In genomic region chr14:38248629-38249028, GRCh38 we compare ENCODE assay signal across 2 cellular contexts.
TF ChIP-seq lines count a peak whose summit lies in the region.

No MANE protein-coding gene starts in this region.

TF ChIP-seq in GM23338, 12 proteins besides CTCF, POLR2A, EP300 and RAD21 (continued from another document):
- TF ChIP-seq, protein P1, sequence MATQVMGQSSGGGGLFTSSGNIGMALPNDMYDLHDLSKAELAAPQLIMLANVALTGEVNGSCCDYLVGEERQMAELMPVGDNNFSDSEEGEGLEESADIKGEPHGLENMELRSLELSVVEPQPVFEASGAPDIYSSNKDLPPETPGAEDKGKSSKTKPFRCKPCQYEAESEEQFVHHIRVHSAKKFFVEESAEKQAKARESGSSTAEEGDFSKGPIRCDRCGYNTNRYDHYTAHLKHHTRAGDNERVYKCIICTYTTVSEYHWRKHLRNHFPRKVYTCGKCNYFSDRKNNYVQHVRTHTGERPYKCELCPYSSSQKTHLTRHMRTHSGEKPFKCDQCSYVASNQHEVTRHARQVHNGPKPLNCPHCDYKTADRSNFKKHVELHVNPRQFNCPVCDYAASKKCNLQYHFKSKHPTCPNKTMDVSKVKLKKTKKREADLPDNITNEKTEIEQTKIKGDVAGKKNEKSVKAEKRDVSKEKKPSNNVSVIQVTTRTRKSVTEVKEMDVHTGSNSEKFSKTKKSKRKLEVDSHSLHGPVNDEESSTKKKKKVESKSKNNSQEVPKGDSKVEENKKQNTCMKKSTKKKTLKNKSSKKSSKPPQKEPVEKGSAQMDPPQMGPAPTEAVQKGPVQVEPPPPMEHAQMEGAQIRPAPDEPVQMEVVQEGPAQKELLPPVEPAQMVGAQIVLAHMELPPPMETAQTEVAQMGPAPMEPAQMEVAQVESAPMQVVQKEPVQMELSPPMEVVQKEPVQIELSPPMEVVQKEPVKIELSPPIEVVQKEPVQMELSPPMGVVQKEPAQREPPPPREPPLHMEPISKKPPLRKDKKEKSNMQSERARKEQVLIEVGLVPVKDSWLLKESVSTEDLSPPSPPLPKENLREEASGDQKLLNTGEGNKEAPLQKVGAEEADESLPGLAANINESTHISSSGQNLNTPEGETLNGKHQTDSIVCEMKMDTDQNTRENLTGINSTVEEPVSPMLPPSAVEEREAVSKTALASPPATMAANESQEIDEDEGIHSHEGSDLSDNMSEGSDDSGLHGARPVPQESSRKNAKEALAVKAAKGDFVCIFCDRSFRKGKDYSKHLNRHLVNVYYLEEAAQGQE (IDR thresholded peaks at IDR 0.05; ENCODE audit: unreplicated experiment), result no peak
- TF ChIP-seq STAT1 (IDR thresholded peaks at IDR 0.05; ENCODE audit: unreplicated experiment) (no peak), EZH2phosphoT487 (IDR thresholded peaks at IDR 0.05; ENCODE audit: unreplicated experiment) (no peak), CREB1 (CRISPR knock-in tag; IDR thresholded peaks at IDR 0.05; ENCODE audit: low read depth) (no peak), ZNF114 (CRISPR knock-in tag; IDR thresholded peaks at IDR 0.05) (no peak), POLR2AphosphoS5 (IDR thresholded peaks at IDR 0.05; ENCODE audit: low read depth) (no peak), EZH2 (IDR thresholded peaks at IDR 0.05; ENCODE audit: low read depth, unreplicated experiment) (no peak), ZNF331 (CRISPR knock-in tag; IDR thresholded peaks at IDR 0.05; ENCODE audit: low read depth) (no peak), NANOG (IDR thresholded peaks at IDR 0.05; ENCODE audit: borderline replicate concordance) (no peak), JUNB (IDR thresholded peaks at IDR 0.05; ENCODE audit: unreplicated experiment) (no peak)
- TF ChIP-seq, protein P2, sequence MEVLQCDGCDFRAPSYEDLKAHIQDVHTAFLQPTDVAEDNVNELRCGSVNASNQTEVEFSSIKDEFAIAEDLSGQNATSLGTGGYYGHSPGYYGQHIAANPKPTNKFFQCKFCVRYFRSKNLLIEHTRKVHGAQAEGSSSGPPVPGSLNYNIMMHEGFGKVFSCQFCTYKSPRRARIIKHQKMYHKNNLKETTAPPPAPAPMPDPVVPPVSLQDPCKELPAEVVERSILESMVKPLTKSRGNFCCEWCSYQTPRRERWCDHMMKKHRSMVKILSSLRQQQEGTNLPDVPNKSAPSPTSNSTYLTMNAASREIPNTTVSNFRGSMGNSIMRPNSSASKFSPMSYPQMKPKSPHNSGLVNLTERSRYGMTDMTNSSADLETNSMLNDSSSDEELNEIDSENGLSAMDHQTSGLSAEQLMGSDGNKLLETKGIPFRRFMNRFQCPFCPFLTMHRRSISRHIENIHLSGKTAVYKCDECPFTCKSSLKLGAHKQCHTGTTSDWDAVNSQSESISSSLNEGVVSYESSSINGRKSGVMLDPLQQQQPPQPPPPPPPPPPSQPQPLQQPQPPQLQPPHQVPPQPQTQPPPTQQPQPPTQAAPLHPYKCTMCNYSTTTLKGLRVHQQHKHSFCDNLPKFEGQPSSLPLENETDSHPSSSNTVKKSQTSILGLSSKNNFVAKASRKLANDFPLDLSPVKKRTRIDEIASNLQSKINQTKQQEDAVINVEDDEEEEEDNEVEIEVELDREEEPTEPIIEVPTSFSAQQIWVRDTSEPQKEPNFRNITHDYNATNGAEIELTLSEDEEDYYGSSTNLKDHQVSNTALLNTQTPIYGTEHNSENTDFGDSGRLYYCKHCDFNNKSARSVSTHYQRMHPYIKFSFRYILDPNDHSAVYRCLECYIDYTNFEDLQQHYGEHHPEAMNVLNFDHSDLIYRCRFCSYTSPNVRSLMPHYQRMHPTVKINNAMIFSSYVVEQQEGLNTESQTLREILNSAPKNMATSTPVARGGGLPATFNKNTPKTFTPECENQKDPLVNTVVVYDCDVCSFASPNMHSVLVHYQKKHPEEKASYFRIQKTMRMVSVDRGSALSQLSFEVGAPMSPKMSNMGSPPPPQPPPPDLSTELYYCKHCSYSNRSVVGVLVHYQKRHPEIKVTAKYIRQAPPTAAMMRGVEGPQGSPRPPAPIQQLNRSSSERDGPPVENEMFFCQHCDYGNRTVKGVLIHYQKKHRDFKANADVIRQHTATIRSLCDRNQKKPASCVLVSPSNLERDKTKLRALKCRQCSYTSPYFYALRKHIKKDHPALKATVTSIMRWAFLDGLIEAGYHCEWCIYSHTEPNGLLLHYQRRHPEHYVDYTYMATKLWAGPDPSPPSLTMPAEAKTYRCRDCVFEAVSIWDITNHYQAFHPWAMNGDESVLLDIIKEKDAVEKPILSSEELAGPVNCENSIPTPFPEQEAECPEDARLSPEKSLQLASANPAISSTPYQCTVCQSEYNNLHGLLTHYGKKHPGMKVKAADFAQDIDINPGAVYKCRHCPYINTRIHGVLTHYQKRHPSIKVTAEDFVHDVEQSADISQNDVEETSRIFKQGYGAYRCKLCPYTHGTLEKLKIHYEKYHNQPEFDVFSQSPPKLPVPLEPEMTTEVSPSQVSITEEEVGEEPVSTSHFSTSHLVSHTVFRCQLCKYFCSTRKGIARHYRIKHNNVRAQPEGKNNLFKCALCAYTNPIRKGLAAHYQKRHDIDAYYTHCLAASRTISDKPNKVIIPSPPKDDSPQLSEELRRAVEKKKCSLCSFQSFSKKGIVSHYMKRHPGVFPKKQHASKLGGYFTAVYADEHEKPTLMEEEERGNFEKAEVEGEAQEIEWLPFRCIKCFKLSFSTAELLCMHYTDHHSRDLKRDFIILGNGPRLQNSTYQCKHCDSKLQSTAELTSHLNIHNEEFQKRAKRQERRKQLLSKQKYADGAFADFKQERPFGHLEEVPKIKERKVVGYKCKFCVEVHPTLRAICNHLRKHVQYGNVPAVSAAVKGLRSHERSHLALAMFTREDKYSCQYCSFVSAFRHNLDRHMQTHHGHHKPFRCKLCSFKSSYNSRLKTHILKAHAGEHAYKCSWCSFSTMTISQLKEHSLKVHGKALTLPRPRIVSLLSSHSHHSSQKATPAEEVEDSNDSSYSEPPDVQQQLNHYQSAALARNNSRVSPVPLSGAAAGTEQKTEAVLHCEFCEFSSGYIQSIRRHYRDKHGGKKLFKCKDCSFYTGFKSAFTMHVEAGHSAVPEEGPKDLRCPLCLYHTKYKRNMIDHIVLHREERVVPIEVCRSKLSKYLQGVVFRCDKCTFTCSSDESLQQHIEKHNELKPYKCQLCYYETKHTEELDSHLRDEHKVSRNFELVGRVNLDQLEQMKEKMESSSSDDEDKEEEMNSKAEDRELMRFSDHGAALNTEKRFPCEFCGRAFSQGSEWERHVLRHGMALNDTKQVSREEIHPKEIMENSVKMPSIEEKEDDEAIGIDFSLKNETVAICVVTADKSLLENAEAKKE (CRISPR knock-in tag; IDR thresholded peaks at IDR 0.05), result no peak
TF ChIP-seq in GM23338: peak in this region for 0.

TF ChIP-seq in liver, 16 proteins besides CTCF, POLR2A, EP300 and RAD21 (continued from another document):
- TF ChIP-seq, protein P3, sequence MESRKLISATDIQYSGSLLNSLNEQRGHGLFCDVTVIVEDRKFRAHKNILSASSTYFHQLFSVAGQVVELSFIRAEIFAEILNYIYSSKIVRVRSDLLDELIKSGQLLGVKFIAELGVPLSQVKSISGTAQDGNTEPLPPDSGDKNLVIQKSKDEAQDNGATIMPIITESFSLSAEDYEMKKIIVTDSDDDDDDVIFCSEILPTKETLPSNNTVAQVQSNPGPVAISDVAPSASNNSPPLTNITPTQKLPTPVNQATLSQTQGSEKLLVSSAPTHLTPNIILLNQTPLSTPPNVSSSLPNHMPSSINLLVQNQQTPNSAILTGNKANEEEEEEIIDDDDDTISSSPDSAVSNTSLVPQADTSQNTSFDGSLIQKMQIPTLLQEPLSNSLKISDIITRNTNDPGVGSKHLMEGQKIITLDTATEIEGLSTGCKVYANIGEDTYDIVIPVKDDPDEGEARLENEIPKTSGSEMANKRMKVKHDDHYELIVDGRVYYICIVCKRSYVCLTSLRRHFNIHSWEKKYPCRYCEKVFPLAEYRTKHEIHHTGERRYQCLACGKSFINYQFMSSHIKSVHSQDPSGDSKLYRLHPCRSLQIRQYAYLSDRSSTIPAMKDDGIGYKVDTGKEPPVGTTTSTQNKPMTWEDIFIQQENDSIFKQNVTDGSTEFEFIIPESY (IDR thresholded peaks at IDR 0.05), result no peak
- TF ChIP-seq HNF4A (conservative IDR thresholded peaks at IDR 0.05) (no peak), NR2F2 (IDR thresholded peaks at IDR 0.05) (no peak), FOXA2 (IDR thresholded peaks at IDR 0.05) (no peak), GABPA (IDR thresholded peaks at IDR 0.05 in 1 of 2, conservative IDR thresholded peaks at IDR 0.05 in 1 of 2) (no peak), EGR1 (IDR thresholded peaks at IDR 0.05; ENCODE audit: low read depth in 2 of 2) (no peak), TAF1 (conservative IDR thresholded peaks at IDR 0.05) (no peak), FOXA1 (IDR thresholded peaks at IDR 0.05) (no peak)
- TF ChIP-seq, protein P4, sequence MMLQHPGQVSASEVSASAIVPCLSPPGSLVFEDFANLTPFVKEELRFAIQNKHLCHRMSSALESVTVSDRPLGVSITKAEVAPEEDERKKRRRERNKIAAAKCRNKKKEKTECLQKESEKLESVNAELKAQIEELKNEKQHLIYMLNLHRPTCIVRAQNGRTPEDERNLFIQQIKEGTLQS (IDR thresholded peaks at IDR 0.05), result no peak
- TF ChIP-seq, protein P1 (IDR thresholded peaks at IDR 0.05), result no peak
